Comparison of ENCODE assay signal across 2 cellular contexts in the genomic region with DNA sequence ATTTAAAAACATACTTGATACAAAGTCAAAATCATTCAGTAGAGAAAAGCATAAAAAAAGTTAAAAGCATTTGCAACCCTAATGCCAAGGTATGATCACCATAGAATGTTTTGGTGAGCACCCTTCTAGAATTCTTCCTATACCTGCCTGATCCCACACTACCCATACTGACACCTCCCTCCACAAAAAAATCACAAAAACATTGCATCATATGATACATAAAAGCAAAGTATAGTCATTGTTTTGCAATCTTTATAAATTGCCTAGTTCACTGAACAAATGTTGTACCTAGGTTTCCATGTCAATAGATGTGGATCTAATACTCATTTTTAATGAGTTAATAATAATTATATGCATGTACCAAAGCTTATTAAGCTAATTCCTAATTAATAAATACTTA.
TF ChIP-seq lines count a peak whose summit lies in the region.

No MANE protein-coding gene starts in this region.

TF ChIP-seq in IMR-90, 13 proteins besides CTCF, POLR2A, EP300 and RAD21:
- TF ChIP-seq, protein P1, sequence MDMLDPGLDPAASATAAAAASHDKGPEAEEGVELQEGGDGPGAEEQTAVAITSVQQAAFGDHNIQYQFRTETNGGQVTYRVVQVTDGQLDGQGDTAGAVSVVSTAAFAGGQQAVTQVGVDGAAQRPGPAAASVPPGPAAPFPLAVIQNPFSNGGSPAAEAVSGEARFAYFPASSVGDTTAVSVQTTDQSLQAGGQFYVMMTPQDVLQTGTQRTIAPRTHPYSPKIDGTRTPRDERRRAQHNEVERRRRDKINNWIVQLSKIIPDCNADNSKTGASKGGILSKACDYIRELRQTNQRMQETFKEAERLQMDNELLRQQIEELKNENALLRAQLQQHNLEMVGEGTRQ (IDR thresholded peaks at IDR 0.05; ENCODE audit: low read depth, low read length), result no peak
- no peak for TF ChIP-seq RFX5 (IDR thresholded peaks at IDR 0.05; ENCODE audit: low read depth, low read length)
- TF ChIP-seq FOS (IDR thresholded peaks at IDR 0.05; ENCODE audit: low read depth, low read length), result no peak
- TF ChIP-seq CEBPB (IDR thresholded peaks at IDR 0.05; ENCODE audit: low read depth, low read length), result peak; percentile 42
- TF ChIP-seq BHLHE40 (IDR thresholded peaks at IDR 0.05; ENCODE audit: low read depth, low read length), result no peak
- no peak for TF ChIP-seq RCOR1 (IDR thresholded peaks at IDR 0.05; ENCODE audit: insufficient replicate concordance, low read length)

TF ChIP-seq in K562, 482 proteins besides CTCF, POLR2A, EP300 and RAD21:
- 0 out of 2 replicates have a peak, but pooled peaks have one; percentile 36 for TF ChIP-seq CEBPB (tag; IDR thresholded peaks at IDR 0.05)
- TF ChIP-seq, protein P2, sequence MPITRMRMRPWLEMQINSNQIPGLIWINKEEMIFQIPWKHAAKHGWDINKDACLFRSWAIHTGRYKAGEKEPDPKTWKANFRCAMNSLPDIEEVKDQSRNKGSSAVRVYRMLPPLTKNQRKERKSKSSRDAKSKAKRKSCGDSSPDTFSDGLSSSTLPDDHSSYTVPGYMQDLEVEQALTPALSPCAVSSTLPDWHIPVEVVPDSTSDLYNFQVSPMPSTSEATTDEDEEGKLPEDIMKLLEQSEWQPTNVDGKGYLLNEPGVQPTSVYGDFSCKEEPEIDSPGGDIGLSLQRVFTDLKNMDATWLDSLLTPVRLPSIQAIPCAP (CRISPR knock-in tag; IDR thresholded peaks at IDR 0.05; ENCODE audit: borderline replicate concordance), result no peak
- no peak for TF ChIP-seq HMG20A (CRISPR knock-in tag; conservative IDR thresholded peaks at IDR 0.05)
- TF ChIP-seq CEBPG (CRISPR knock-in tag; IDR thresholded peaks at IDR 0.05), result no peak
- TF ChIP-seq CEBPG (tag; conservative IDR thresholded peaks at IDR 0.05 in 1 of 2, IDR thresholded peaks at IDR 0.05 in 1 of 2), result peak; percentile 12 to 70; a peak in 2 of 4 replicates
- TF ChIP-seq NR3C1 (CRISPR knock-in tag; IDR thresholded peaks at IDR 0.05), result no peak
- TF ChIP-seq, protein P3, sequence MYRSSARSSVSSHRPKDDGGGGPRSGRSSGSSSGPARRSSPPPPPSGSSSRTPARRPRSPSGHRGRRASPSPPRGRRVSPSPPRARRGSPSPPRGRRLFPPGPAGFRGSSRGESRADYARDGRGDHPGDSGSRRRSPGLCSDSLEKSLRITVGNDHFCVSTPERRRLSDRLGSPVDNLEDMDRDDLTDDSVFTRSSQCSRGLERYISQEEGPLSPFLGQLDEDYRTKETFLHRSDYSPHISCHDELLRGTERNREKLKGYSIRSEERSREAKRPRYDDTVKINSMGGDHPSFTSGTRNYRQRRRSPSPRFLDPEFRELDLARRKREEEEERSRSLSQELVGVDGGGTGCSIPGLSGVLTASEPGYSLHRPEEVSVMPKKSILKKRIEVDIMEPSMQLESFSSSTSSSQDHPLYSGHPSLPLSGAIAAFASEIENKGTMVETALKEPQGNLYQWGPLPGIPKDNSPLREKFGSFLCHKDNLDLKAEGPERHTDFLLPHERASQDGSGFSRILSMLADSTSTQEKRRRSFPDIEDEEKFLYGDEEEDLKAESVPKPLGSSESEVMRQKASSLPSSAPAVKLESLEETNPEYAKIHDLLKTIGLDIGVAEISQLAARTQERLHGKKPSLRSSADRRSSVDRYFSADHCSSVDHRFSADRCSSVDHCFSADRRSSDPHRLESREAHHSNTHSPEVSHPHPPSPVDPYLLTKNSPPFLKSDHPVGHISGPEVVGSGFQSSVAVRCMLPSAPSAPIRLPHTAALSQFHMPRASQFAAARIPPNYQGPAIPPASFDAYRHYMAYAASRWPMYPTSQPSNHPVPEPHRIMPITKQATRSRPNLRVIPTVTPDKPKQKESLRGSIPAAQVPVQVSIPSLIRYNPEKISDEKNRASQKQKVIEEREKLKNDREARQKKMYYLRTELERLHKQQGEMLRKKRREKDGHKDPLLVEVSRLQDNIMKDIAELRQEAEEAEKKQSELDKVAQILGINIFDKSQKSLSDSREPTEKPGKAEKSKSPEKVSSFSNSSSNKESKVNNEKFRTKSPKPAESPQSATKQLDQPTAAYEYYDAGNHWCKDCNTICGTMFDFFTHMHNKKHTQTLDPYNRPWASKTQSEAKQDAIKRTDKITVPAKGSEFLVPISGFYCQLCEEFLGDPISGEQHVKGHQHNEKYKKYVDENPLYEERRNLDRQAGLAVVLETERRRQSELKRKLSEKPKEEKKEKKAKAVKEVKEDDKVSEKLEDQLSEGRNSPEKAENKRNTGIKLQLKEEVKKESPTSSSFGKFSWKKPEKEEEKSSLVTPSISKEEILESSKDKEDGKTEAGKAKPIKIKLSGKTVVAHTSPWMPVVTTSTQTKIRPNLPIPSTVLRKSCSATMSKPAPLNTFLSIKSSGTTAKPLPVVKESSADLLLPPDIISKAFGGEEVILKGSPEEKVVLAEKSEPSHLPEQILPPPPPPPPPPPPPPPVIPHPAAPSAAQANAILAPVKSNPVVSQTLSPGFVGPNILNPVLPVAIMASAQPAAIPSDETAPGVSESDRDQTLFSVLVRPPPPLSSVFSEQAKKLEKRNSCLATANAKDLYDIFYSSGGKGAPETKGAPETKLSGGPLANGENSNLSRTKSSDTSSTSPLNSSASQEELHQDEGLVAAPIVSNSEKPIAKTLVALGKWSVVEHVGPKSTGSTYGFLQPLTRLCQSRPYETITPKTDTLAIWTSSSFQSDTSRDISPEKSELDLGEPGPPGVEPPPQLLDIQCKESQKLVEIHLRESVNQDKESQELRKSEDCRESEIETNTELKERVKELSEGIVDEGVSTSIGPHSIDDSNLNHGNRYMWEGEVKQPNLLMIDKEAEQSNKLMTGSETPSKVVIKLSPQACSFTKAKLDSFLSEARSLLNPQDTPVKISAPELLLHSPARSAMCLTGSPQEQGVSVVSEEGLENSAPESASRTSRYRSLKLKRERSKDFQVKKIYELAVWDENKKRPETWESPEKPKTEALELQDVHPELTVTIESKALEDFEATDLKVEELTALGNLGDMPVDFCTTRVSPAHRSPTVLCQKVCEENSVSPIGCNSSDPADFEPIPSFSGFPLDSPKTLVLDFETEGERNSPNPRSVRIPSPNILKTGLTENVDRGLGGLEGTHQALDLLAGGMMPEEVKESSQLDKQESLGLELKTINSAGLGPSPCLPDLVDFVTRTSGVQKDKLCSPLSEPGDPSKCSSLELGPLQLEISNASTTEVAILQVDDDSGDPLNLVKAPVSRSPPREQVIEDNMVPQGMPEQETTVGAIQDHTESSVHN (IDR thresholded peaks at IDR 0.05; ENCODE audit: borderline replicate concordance in 1 of 2, low read depth in 1 of 2), result no peak
- TF ChIP-seq MTA3 (IDR thresholded peaks at IDR 0.05; ENCODE audit: borderline replicate concordance), result no peak
- no peak for TF ChIP-seq ZKSCAN1 (IDR thresholded peaks at IDR 0.05; ENCODE audit: low read depth, low read length)
- TF ChIP-seq POLR2B (IDR thresholded peaks at IDR 0.05; ENCODE audit: low read depth, partially characterized antibody), result no peak
- no peak for TF ChIP-seq ARID2 (IDR thresholded peaks at IDR 0.05)
- peak; percentile 82 for TF ChIP-seq DACH1 (IDR thresholded peaks at IDR 0.05; ENCODE audit: partially characterized antibody)
- TF ChIP-seq, protein P4, sequence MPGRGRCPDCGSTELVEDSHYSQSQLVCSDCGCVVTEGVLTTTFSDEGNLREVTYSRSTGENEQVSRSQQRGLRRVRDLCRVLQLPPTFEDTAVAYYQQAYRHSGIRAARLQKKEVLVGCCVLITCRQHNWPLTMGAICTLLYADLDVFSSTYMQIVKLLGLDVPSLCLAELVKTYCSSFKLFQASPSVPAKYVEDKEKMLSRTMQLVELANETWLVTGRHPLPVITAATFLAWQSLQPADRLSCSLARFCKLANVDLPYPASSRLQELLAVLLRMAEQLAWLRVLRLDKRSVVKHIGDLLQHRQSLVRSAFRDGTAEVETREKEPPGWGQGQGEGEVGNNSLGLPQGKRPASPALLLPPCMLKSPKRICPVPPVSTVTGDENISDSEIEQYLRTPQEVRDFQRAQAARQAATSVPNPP (IDR thresholded peaks at IDR 0.05; ENCODE audit: borderline replicate concordance, insufficient read depth, insufficient read length), result no peak
